25 cellular contexts compared by ENCODE assay signal in genomic region chr12:18456344-18456743, GRCh38.
"Had no signal": no experiment of that assay in that cellular context is flagged by ENCODE, and none has a peak within 500 bp of the region (broad histone marks: within the 10 kb centered on the region; RNA-seq: fewer than 3 reads in every experiment).

No MANE protein-coding gene starts in this region.

- H3K9me3 ChIP-seq: left lung, lower lobe of right lung, pancreas, prostate gland, suprapubic skin, thoracic aorta, tibial artery, upper lobe of right lung had no signal

- H3K27me3 ChIP-seq: left lung, pancreas, suprapubic skin, tibial artery, upper lobe of right lung had no signal

- H3K27ac ChIP-seq: left lung, lower lobe of right lung, pancreas, prostate gland, skin epidermis, suprapubic skin, thoracic aorta, tibial artery, upper lobe of right lung had no signal

- H3K36me3 ChIP-seq: left lung, lower lobe of right lung, pancreas, prostate gland, suprapubic skin, thoracic aorta, tibial artery, upper lobe of right lung had no signal

- DNase-seq: hypothalamus; kidney glomerular epithelial cell; left cardiac atrium; left lung; lower lobe of right lung; mammary epithelial cell; mesenchymal stem cell; naive thymus-derived CD8-positive, alpha-beta T cell; nucleus accumbens; pancreas; posterior cingulate gyrus; retina; right cardiac atrium; stimulated activated CD4-positive, alpha-beta T cell treated with anti-CD3 and anti-CD28 coated beads, Interleukin-12 subunit alpha, Interleukin-12 subunit beta, amount 100 ng/mL, for 4 hours; stimulated activated CD4-positive, alpha-beta T cell treated with anti-CD3 and anti-CD28 coated beads, Interleukin-15, amount 100 ng/mL, for 24 hours; stimulated activated CD4-positive, alpha-beta T cell treated with anti-CD3 and anti-CD28 coated beads, Interleukin-2, amount 100 ng/mL, for 24 hours; stimulated activated CD4-positive, alpha-beta T cell treated with anti-CD3 and anti-CD28 coated beads, Interleukin-4, amount 100 ng/mL, for 1 hour; stimulated activated naive CD4-positive, alpha-beta T cell; tibial artery; trophoblast cell; upper lobe of right lung had no signal

- H3K4me3 ChIP-seq: left lung, lower lobe of right lung, pancreas, prostate gland, skin epidermis, suprapubic skin, thoracic aorta, tibial artery, upper lobe of right lung had no signal

- H3K4me1 ChIP-seq: left lung, lower lobe of right lung, pancreas, prostate gland, suprapubic skin, tibial artery, upper lobe of right lung had no signal
